Comparison of ENCODE assay signal across 8 cellular contexts in genomic region chr3:181326637-181327223, GRCh38.
DNase-seq lines count a peak whose midpoint lies in the region; ATAC-seq and TF ChIP-seq lines count a peak whose summit lies in the region.

No MANE protein-coding gene starts in this region.

- DNase-seq in GM13977 (ENCODE audit: low spot score): peak; percentile 28
- DNase-seq in NCI-H345 treated with DMSO at 0.1 percent for 48 hours (lab: John Stamatoyannopoulos, UW; ENCODE audit: unreplicated experiment): peak; percentile 46
- DNase-seq in right lobe of liver: no peak
- DNase-seq in CD8-positive, alpha-beta memory T cell: no peak

- POLR2A ChIA-PET in CD8-positive, alpha-beta memory T cell (lab: Charles Lee): no interaction called here

- CTCF ChIA-PET in CD8-positive, alpha-beta memory T cell (lab: Charles Lee): interaction anchor here (2.1 kb wide), 1 partner anchor 1357 kb away, joined by 8 read pairs; no protein-coding TSS in a partner anchor

- H3K4me3 Mint-ChIP-seq in brain: no peak overlapping the region
- no peak overlapping the region for H3K4me3 Mint-ChIP-seq in CD8-positive, alpha-beta memory T cell

- H3K27ac ChIP-seq in right lobe of liver: no peak overlapping the region
- H3K27ac ChIP-seq in CD8-positive, alpha-beta memory T cell (ENCODE audit: low read depth, low read length): no peak overlapping the region

- intact Hi-C loops in right lobe of liver (cut with DNase I): no loop called here

- peaks cover 14% of the 10 kb centered on the region for H3K36me3 Mint-ChIP-seq in brain
- peaks cover 0 to 5% (median 0%) of the 10 kb centered on the region in 3 donors for H3K36me3 Mint-ChIP-seq in CD8-positive, alpha-beta memory T cell

- H3K9me3 ChIP-seq in right lobe of liver: no peaks in the 10 kb centered on the region
- no peaks in the 10 kb centered on the region for H3K9me3 ChIP-seq in CD8-positive, alpha-beta memory T cell (ENCODE audit: low read length)

- no peaks in the 10 kb centered on the region for H3K27me3 ChIP-seq in right lobe of liver
- no peaks in the 10 kb centered on the region for H3K27me3 ChIP-seq in CD8-positive, alpha-beta memory T cell (ENCODE audit: insufficient read depth, low read length, poor library complexity, severe bottlenecking)

- in situ Hi-C loops in GM13977 (cut with MboI; ENCODE audit: low pct_unique_long_range_greater_than_20kb, low sequenced_read_pairs, unreplicated experiment): no loop called here

- TF ChIP-seq CTCF in GM13977 (IDR thresholded peaks at IDR 0.05; ENCODE audit: extremely low read depth, insufficient read depth, missing control alignments) (peak; percentile 65), brain (conservative IDR thresholded peaks at IDR 0.05) (peak; percentile 57 to 77), right lobe of liver (IDR thresholded peaks at IDR 0.05) (peak; percentile 45 to 79 (median 66))

- peak; percentile 80 for ATAC-seq in HG02798 (IDR thresholded peaks at IDR 0.05; ENCODE audit: poor library complexity, unreplicated experiment)
- peak; percentile 56 to 65 (median 60) for ATAC-seq in right lobe of liver
- ATAC-seq in GM19328 (IDR thresholded peaks at IDR 0.05; ENCODE audit: unreplicated experiment): no peak
- no peak for ATAC-seq in GM19023 (IDR thresholded peaks at IDR 0.05; ENCODE audit: unreplicated experiment)

- no peaks in the 10 kb centered on the region for H3K36me3 ChIP-seq in right lobe of liver
- no peaks in the 10 kb centered on the region for H3K36me3 ChIP-seq in CD8-positive, alpha-beta memory T cell (ENCODE audit: insufficient read depth, low read length)

- H3K27me3 Mint-ChIP-seq in brain: peaks cover 4% of the 10 kb centered on the region
- peaks cover 0 to 1% of the 10 kb centered on the region in 2 donors for H3K27me3 Mint-ChIP-seq in CD8-positive, alpha-beta memory T cell

- peaks cover 12 to 21% (median 15%) of the 10 kb centered on the region in 5 experiments for H3K9me3 Mint-ChIP-seq in brain
- H3K9me3 Mint-ChIP-seq in CD8-positive, alpha-beta memory T cell: peaks cover 8 to 23% (median 15%) of the 10 kb centered on the region in 5 donors

- no peak for TF ChIP-seq POLR2A in right lobe of liver (IDR thresholded peaks at IDR 0.05)

- WGBS in right lobe of liver (ENCODE audit: insufficient coverage, low coverage, low lambda C conversion rate, missing lambda C conversion rate): 40% methylated on average over 3 of the region's 3 CpGs

- peak overlapping the region in 1 of 5 experiments; percentile 16 for H3K27ac Mint-ChIP-seq in brain
- no peak overlapping the region for H3K27ac Mint-ChIP-seq in CD8-positive, alpha-beta memory T cell

- H3K4me3 ChIP-seq in right lobe of liver: no peak overlapping the region
- H3K4me3 ChIP-seq in CD8-positive, alpha-beta memory T cell (ENCODE audit: low read length): no peak overlapping the region

- peaks cover 52% of the 10 kb centered on the region for H3K4me1 Mint-ChIP-seq in brain
- no peaks in the 10 kb centered on the region for H3K4me1 Mint-ChIP-seq in CD8-positive, alpha-beta memory T cell

- H3K4me1 ChIP-seq in right lobe of liver: no peaks in the 10 kb centered on the region
- H3K4me1 ChIP-seq in CD8-positive, alpha-beta memory T cell (ENCODE audit: insufficient read depth, low read length): no peaks in the 10 kb centered on the region

Comparison
In these comparisons a context has a peak if more than half of its experiments do, and no peak if none do; other contexts are left out.
1. DNase-seq: peak in GM13977 (single experiment) and NCI-H345 treated with DMSO at 0.1 percent for 48 hours (single experiment); none in right lobe of liver (0 of 3) and CD8-positive, alpha-beta memory T cell (0 of 5).
2. ATAC-seq: peak in HG02798 (single experiment) and right lobe of liver (4 of 4); none in GM19328 (single experiment) and GM19023 (single experiment).
3. Peak in every context shown above with its lines, with median percentiles within 50 percentile points of each other: CTCF ChIP-seq.